ENCODE assay signal across 1 cellular context in the genomic region with DNA sequence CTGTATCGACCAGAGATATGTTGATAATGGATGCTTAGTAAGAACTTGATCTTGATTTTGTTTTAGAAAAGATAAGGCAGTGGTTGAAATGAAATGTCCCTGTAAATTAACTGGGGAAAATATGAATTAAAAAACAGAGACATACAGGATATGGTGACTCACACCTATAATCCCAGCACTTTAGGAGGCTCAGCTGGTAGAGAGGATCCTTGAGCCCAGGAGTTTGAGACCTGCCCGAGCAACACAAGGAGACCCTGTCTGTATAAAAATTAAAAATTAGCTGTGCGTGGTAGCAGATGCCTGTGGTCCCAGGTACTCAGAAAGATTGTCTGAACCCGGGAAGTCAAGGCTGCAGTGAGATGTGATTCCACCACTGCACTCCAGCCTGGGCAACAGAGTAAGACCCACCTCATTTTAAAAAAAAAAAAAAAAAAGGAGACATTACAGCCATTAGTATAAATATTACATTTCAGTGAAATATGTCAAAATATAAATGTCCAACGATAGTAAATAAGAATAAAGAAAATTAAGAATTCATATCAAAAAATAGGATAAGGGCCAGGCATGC.
TF ChIP-seq lines count a peak whose summit lies in the region.

No MANE protein-coding gene starts in this region.

TF ChIP-seq in HCT116, 20 proteins besides CTCF, POLR2A, EP300 and RAD21 (continued from another document):
- TF ChIP-seq, protein P1, sequence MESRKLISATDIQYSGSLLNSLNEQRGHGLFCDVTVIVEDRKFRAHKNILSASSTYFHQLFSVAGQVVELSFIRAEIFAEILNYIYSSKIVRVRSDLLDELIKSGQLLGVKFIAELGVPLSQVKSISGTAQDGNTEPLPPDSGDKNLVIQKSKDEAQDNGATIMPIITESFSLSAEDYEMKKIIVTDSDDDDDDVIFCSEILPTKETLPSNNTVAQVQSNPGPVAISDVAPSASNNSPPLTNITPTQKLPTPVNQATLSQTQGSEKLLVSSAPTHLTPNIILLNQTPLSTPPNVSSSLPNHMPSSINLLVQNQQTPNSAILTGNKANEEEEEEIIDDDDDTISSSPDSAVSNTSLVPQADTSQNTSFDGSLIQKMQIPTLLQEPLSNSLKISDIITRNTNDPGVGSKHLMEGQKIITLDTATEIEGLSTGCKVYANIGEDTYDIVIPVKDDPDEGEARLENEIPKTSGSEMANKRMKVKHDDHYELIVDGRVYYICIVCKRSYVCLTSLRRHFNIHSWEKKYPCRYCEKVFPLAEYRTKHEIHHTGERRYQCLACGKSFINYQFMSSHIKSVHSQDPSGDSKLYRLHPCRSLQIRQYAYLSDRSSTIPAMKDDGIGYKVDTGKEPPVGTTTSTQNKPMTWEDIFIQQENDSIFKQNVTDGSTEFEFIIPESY (IDR thresholded peaks at IDR 0.05; ENCODE audit: extremely low read depth, insufficient replicate concordance, low read length), result no peak
